Comparison of ENCODE assay signal across 1 cellular context in the genomic region with DNA sequence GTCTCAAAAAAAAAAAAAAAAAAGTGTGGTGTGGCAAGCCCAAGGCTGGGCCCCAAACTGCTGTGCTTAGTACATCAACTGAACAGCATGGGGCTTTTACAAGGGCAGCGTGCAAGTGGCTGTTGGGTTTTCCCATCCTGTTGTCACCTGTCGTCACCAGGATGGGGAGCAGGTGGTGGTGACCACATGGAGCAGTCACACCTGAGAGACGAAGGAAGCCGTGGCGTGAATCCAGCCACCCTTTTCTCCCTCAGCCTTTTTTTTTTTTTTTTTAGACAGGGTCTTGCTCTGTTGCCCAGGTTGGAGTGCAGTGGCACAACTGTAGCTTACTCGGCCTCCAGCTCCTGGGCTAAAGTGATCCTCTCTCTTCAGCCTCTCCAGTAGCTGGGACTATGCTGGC.
TF ChIP-seq lines count a peak whose summit lies in the region.

No MANE protein-coding gene starts in this region.

TF ChIP-seq in HEK293, 187 proteins besides CTCF, POLR2A, EP300 and RAD21 (continued from another document):
- peak; percentile 62; the same call in 1 of the 2 replicates for TF ChIP-seq ZNF18 (tag by site-specific recombination; IDR thresholded peaks at IDR 0.05)
- peak; percentile 87 for TF ChIP-seq SCRT1 (tag by site-specific recombination; IDR thresholded peaks at IDR 0.05; ENCODE audit: borderline replicate concordance)
- no peak for TF ChIP-seq ZNF530 (tag by site-specific recombination; IDR thresholded peaks at IDR 0.05; ENCODE audit: low read depth)
- TF ChIP-seq ZIC2 (tag by site-specific recombination; IDR thresholded peaks at IDR 0.05): peak; percentile 91
- peak; percentile 64 for TF ChIP-seq SCRT2 (tag by site-specific recombination; IDR thresholded peaks at IDR 0.05)
- TF ChIP-seq ZNF302 (tag by site-specific recombination; IDR thresholded peaks at IDR 0.05; ENCODE audit: low read depth): no peak
